In the genomic region with DNA sequence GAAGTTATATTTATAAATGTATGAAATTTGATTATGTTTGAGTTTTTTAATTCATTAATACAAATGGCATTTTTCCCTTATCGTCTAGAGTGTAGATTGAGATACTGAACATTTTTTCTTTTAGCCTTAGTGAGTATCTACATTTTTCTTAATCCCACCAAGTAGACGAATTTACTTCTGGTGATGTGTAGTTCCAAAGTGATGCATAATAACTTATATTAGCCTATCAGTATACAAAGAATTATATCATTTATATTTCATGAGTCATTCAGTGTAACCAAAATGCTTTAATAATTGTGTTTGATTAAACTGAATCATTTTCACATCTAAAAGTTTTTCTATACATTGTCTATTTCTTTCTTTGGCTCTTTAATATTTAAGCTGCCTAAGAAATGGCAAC, we compare ENCODE assay signal across 26 cellular contexts.
"Had no signal": no experiment of that assay in that cellular context is flagged by ENCODE, and none has a peak within 500 bp of the region (broad histone marks: within the 10 kb centered on the region; RNA-seq: fewer than 3 reads in every experiment).

No MANE protein-coding gene starts in this region.

- H3K27me3 ChIP-seq: colonic mucosa, esophagus muscularis mucosa, esophagus squamous epithelium, foreskin keratinocyte, gastrocnemius medialis, gastroesophageal sphincter, heart left ventricle, heart right ventricle, hepatocyte had no signal

- ATAC-seq: effector memory CD8-positive, alpha-beta T cell; esophagus mucosa; foreskin keratinocyte; gastrocnemius medialis; gastroesophageal sphincter; heart left ventricle; heart right ventricle had no signal

- H3K4me2 ChIP-seq: hepatocyte had no signal

- H3K4me3 ChIP-seq: colonic mucosa, coronary artery, dorsolateral prefrontal cortex, esophagus muscularis mucosa, esophagus squamous epithelium, gastrocnemius medialis, gastroesophageal sphincter, heart left ventricle, heart right ventricle, hepatocyte had no signal

- H3K27ac ChIP-seq: colonic mucosa, coronary artery, dorsolateral prefrontal cortex, epithelial cell of prostate, esophagus muscularis mucosa, esophagus squamous epithelium, foreskin keratinocyte, gastrocnemius medialis, gastroesophageal sphincter, heart left ventricle, heart right ventricle, hepatocyte had no signal

- H2AFZ ChIP-seq: hepatocyte had no signal

- H3K79me2 ChIP-seq: hepatocyte had no signal

- DNase-seq: colonic mucosa; cortex of kidney; dermis blood vessel endothelial cell; dorsolateral prefrontal cortex; effector CD4-positive, alpha-beta T cell; effector CD8-positive, alpha-beta T cell; effector memory CD4-positive, alpha-beta T cell; effector memory CD8-positive, alpha-beta T cell; endodermal cell; erythroblast; esophagus squamous epithelium; foreskin fibroblast; foreskin keratinocyte; foreskin melanocyte; gastrocnemius medialis; glutamatergic neuron; head of caudate nucleus; heart left ventricle; heart right ventricle had no signal

- H3K4me1 ChIP-seq: colonic mucosa, esophagus muscularis mucosa, esophagus squamous epithelium, foreskin keratinocyte, gastrocnemius medialis, gastroesophageal sphincter, heart left ventricle, heart right ventricle had no signal

- H3K9me3 ChIP-seq: colonic mucosa, esophagus muscularis mucosa, esophagus squamous epithelium, gastrocnemius medialis, gastroesophageal sphincter, heart left ventricle, heart right ventricle had no signal

- H3K36me3 ChIP-seq: colonic mucosa, esophagus muscularis mucosa, esophagus squamous epithelium, gastrocnemius medialis, gastroesophageal sphincter, heart left ventricle, heart right ventricle had no signal

- FAIRE-seq: endothelial cell of umbilical vein had no signal
